In the genomic region with DNA sequence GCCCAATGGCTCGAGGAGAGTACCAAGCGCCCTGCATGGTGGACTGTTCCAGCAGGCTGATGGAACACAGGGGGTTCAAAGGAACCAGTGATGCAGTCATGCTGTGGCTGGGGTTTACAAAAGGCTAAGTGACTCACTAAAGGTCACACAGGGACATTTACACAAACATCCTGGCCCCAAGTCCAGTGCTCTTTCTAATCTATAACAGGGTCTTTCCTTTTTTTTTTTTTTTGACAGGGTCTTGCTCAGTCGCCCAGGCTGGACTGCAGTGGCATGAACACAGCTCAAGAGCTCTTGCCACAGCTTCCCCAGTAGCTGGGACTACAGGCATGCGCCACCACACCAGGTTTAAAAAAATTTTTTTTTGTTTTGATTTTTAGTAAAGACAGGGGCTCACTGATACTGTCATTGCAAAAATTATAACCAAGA, we compare ENCODE assay signal across 1 cellular context.
TF ChIP-seq lines count a peak whose summit lies in the region.

No MANE protein-coding gene starts in this region.

TF ChIP-seq in IMR-90, 13 proteins besides CTCF, POLR2A, EP300 and RAD21:
- no peak for TF ChIP-seq FOS (IDR thresholded peaks at IDR 0.05; ENCODE audit: low read depth, low read length)
- TF ChIP-seq, protein P1, sequence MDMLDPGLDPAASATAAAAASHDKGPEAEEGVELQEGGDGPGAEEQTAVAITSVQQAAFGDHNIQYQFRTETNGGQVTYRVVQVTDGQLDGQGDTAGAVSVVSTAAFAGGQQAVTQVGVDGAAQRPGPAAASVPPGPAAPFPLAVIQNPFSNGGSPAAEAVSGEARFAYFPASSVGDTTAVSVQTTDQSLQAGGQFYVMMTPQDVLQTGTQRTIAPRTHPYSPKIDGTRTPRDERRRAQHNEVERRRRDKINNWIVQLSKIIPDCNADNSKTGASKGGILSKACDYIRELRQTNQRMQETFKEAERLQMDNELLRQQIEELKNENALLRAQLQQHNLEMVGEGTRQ (IDR thresholded peaks at IDR 0.05; ENCODE audit: low read depth, low read length) = no peak
- no peak for TF ChIP-seq ELK1 (IDR thresholded peaks at IDR 0.05; ENCODE audit: borderline replicate concordance, low read depth, low read length)
- no peak for TF ChIP-seq MAZ (IDR thresholded peaks at IDR 0.05; ENCODE audit: borderline replicate concordance, low read depth, low read length)
- TF ChIP-seq RFX5 (IDR thresholded peaks at IDR 0.05; ENCODE audit: low read depth, low read length) = no peak
- TF ChIP-seq BHLHE40 (IDR thresholded peaks at IDR 0.05; ENCODE audit: low read depth, low read length) = no peak
